9 cellular contexts compared by ENCODE assay signal in genomic region chr3:62875103-62876002, GRCh38. TPM values are rescaled to one million over a fixed set of nuclear protein-coding genes. Genes with fewer than 3 reads are reported as not detected.
DNase-seq lines count a peak whose midpoint lies in the region; ATAC-seq and TF ChIP-seq lines count a peak whose summit lies in the region.
"Had no signal": no experiment of that assay in that cellular context is flagged by ENCODE, and none has a peak within 500 bp of the region (broad histone marks: within the 10 kb centered on the region; RNA-seq: fewer than 3 reads in every experiment).

CADPS (minus strand) TSS chr3:62875416; CDS start chr3:62875029, 387 bp downstream.

- H3K27ac Mint-ChIP-seq in T-cell = no peak within 1 kb of the TSS

- POLR2A ChIA-PET in T-cell (lab: Charles Lee) = no interaction called here

- H3K9me3 ChIP-seq in ascending aorta (no peaks in the 10 kb centered on the region), subcutaneous abdominal adipose tissue (ENCODE audit: control insufficient read depth in 5 of 5, low read length in 5 of 5) (peaks cover 0 to 4% (median 0%) of the 10 kb centered on the region in 5 donors)

- TF ChIP-seq CTCF in ascending aorta (IDR thresholded peaks at IDR 0.05) = no peak

- peaks cover 40 to 41% of the 10 kb centered on the region in 2 donors for H3K27me3 Mint-ChIP-seq in T-cell

- H3K4me1 ChIP-seq in ascending aorta = peaks cover 0 to 4% of the 10 kb centered on the region in 2 donors
- peaks cover 0 to 20% (median 16%) of the 10 kb centered on the region in 5 donors for H3K4me1 ChIP-seq in subcutaneous abdominal adipose tissue (ENCODE audit: control insufficient read depth in 5 of 5, insufficient read depth in 5 of 5, low read length in 5 of 5)

- intact Hi-C loops in ascending aorta (cut with DNase I) = no loop called here

- H3K4me3 ChIP-seq in ascending aorta (peak within 1 kb of the TSS; percentile 48 to 57), subcutaneous abdominal adipose tissue (ENCODE audit: low read depth in 1 of 5, low read length in 5 of 5) (peak within 1 kb of the TSS; percentile 35 to 74 (median 55))

- DNase-seq in NCI-H1105 treated with DMSO at 0.1 percent for 48 hours (lab: John Stamatoyannopoulos, UW) = peak; percentile 51
- DNase-seq in ascending aorta (ENCODE audit: low spot score in 2 of 2) = no peak
- DNase-seq in iPS-NIHi7 (ENCODE audit: extremely low spot score) = peak; percentile 35
- DNase-seq in HT-29 (ENCODE audit: low spot score) = no peak
- DNase-seq in T-cell = no peak

- CTCF ChIA-PET in T-cell (lab: Charles Lee) = no interaction called here

- H3K27ac ChIP-seq in ascending aorta = no peak within 1 kb of the TSS
- no peak within 1 kb of the TSS for H3K27ac ChIP-seq in subcutaneous abdominal adipose tissue (ENCODE audit: low read depth, low read length)
- H3K27ac ChIP-seq: epithelial cell of prostate had no signal

- H3K9ac ChIP-seq in subcutaneous abdominal adipose tissue (ENCODE audit: low read length in 5 of 5) = no peak within 1 kb of the TSS

- H3K27me3 ChIP-seq in ascending aorta = peaks cover 4% of the 10 kb centered on the region
- H3K27me3 ChIP-seq in subcutaneous abdominal adipose tissue (ENCODE audit: control insufficient read depth in 5 of 5, insufficient read depth in 4 of 5, low read length in 5 of 5) = peaks cover 5 to 42% (median 24%) of the 10 kb centered on the region in 5 donors

- no peaks in the 10 kb centered on the region for H3K36me3 Mint-ChIP-seq in T-cell

- no peak within 1 kb of the TSS for H3K4me3 Mint-ChIP-seq in T-cell

- no peaks in the 10 kb centered on the region for H3K36me3 ChIP-seq in ascending aorta
- H3K36me3 ChIP-seq in subcutaneous abdominal adipose tissue (ENCODE audit: control insufficient read depth in 5 of 5, insufficient read depth in 5 of 5, low read length in 5 of 5) = no peaks in the 10 kb centered on the region

- ATAC-seq in esophagus mucosa (no peak), T-cell (replicated peaks in 1 of 4) (no peak), HG03520 (IDR thresholded peaks at IDR 0.05; ENCODE audit: unreplicated experiment) (no peak)

- peaks cover 0 to 4% (median 4%) of the 10 kb centered on the region in 3 donors for H3K9me3 Mint-ChIP-seq in T-cell

- H3K4me1 Mint-ChIP-seq in T-cell = peaks cover 0 to 2% (median 0%) of the 10 kb centered on the region in 3 donors

RNA-seq across cellular contexts. Expression of gene CADPS, which starts in this region (rescaled TPM):
- total RNA-seq in ascending aorta (not detected), esophagus mucosa (0.08 TPM), T-cell (under 1 TPM in 1 of 5 donors, not detected in 4; 0.49 TPM)
- total RNA-seq in HT-29 (2014; rRNA removed; shearing (Covaris generic)) = 0.05 and 0.13 TPM in 2 replicates

Comparison
In these comparisons a context has a peak if more than half of its experiments do, and no peak if none do; other contexts are left out.
1. DNase-seq: peak in NCI-H1105 treated with DMSO at 0.1 percent for 48 hours (single experiment) and iPS-NIHi7 (single experiment); none in ascending aorta (0 of 2), HT-29 (single experiment) and T-cell (0 of 34).